22 cellular contexts compared by ENCODE assay signal in the genomic region with DNA sequence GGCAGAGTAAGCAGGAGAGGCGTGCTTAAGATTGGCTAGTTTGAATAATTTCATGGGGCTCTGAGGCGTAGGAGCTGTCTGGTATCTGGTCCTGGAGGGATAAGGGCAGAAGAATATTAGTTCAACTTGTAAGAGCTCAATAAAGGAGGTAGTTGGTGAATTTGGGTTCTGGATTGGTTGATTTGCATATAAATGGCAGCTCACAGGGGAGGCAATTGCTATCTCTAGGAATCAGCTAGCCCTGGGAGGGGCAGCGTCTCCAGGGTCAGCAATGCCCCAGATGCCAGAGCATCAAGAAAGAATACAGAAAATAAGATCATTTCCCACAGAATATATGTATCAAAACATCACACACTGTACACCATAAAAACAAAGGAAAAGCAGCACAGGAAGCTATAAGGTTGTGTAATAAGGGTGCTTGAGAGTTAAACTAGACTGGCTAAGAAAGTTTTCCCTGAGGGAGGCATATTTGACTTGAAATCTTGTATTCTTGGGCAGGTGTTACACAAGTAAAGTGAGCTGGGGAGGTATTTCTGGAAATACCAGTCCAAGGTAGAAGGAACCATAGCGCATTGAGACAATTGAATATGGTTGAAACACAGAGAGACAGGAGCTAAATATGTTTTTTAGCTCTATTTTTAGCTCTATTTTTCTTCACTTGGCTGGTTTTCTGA. TPM values are rescaled to one million over a fixed set of nuclear protein-coding genes. Genes with fewer than 3 reads are reported as not detected.
"Had no signal": no experiment of that assay in that cellular context is flagged by ENCODE, and none has a peak within 500 bp of the region (broad histone marks: within the 10 kb centered on the region; RNA-seq: fewer than 3 reads in every experiment).

No MANE protein-coding gene starts in this region.

- H3K4me3 ChIP-seq: thyroid gland, vagina had no signal

- H3K27me3 ChIP-seq: thyroid gland, vagina had no signal

- H3K4me1 ChIP-seq: thyroid gland, vagina had no signal

- H3K9me3 ChIP-seq: neutrophil, thyroid gland, vagina had no signal

- H3K36me3 ChIP-seq: neutrophil, thyroid gland, vagina had no signal

- DNase-seq: activated CD4-positive, alpha-beta T cell treated with anti-CD3 and anti-CD28 coated beads for 4 hours; activated CD8-positive, alpha-beta memory T cell treated with anti-CD3 and anti-CD28 coated beads, Interleukin-2, amount 50 U/mL, for 4 hours; activated CD8-positive, alpha-beta T cell treated with anti-CD3 and anti-CD28 coated beads, Interleukin-2, amount 10 ng/mL, durations not matched to agents 7 days and 5 days; activated effector memory CD4-positive, alpha-beta T cell treated with anti-CD3 and anti-CD28 coated beads, Interleukin-2, amount 50 U/mL, for 16 hours; activated T-cell treated with anti-CD3 and anti-CD28 coated beads, Interleukin-2, amount 50 U/mL, for 48 hours; cortex of kidney; effector CD8-positive, alpha-beta T cell; foreskin melanocyte; head of caudate nucleus; mammary epithelial cell; naive B cell; posterior cingulate gyrus; retina; stimulated activated CD4-positive, alpha-beta T cell treated with anti-CD3 and anti-CD28 coated beads, Interleukin-12 subunit alpha, Interleukin-12 subunit beta, amount 100 ng/mL, for 4 hours; stimulated activated CD4-positive, alpha-beta T cell treated with anti-CD3 and anti-CD28 coated beads, Interleukin-2, amount 100 ng/mL, for 24 hours; T-helper 2 cell; thyroid gland had no signal

- H3K27ac ChIP-seq: neutrophil, thyroid gland, vagina had no signal

- FAIRE-seq: keratinocyte had no signal

- ATAC-seq: activated CD8-positive, alpha-beta T cell treated with anti-CD3 and anti-CD28 coated beads, Interleukin-2, amount 10 ng/mL, durations not matched to agents 7 days and 5 days; left lobe of liver had no signal

RNA-seq across cellular contexts. Expression of a gene that starts 6.1 kb away (rescaled TPM):
- total RNA-seq: activated CD8-positive, alpha-beta T cell treated with anti-CD3 and anti-CD28 coated beads, Interleukin-2, amount 10 ng/mL, durations not matched to agents 7 days and 5 days; fibroblast of lung; left lobe of liver; mammary epithelial cell; thyroid gland; vagina had no signal
- polyA plus RNA-seq: fibroblast of lung, keratinocyte, mammary epithelial cell had no signal
